ENCODE assay signal across 10 cellular contexts in the genomic region with DNA sequence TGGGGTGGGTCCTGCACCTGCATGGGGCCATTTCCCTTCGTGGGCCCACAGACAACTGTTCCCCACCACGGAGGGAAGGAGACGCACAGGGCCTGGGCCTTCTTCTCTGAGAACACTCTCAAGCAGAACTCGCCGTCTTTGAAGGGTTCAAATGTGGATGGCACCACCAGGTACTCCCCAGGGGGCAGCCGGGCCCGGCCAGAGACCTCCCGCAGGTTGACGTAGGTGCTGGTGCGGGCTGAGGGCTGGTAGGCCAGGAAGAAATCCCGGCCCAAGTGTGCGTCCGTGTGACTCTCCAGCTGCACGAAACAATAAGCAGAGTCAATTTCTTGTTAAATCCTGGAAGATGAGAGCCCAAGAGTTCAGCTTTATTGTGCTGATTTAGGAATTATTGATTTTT. TPM values are rescaled to one million over a fixed set of nuclear protein-coding genes. Genes with fewer than 3 reads are reported as not detected.
"Had no signal": no experiment of that assay in that cellular context is flagged by ENCODE, and none has a peak within 500 bp of the region (broad histone marks: within the 10 kb centered on the region; RNA-seq: fewer than 3 reads in every experiment).

No MANE protein-coding gene starts in this region.

- H3K4me3 ChIP-seq: GM23248, GM23338, HAP-1 had no signal

- H3K9ac ChIP-seq: GM23248 had no signal

- H3K4me2 ChIP-seq: GM23338 had no signal

- ATAC-seq: GM23338, HCT116 had no signal

- H3K4me3 Mint-ChIP-seq: GM23338, H9, HFFc6 had no signal

- DNase-seq: GM23248, GOT3, H7, H9, HCEC 1CT, HFFc6 had no signal

- H3K27ac ChIP-seq: GM23248 had no signal

- H2AFZ ChIP-seq: GM23248, GM23338 had no signal

- H3K27ac Mint-ChIP-seq: GM23338, H9, HFFc6 had no signal

- H3K9me3 Mint-ChIP-seq: HFFc6 had no signal

- H3K4me1 Mint-ChIP-seq: GM23338, H9 had no signal

- H3K4me1 ChIP-seq: HAP-1 had no signal

- H3K36me3 ChIP-seq: HAP-1 had no signal

- H3K9me3 ChIP-seq: HAP-1 had no signal

RNA-seq across cellular contexts. Expression of a gene that starts 56.4 kb away (rescaled TPM):
- total RNA-seq: GM23248, GM23338, H4, H7, H9, HFFc6 had no signal
- polyA plus RNA-seq: GM23248, GM23338 had no signal
